Comparison of ENCODE assay signal across 2 cellular contexts in the genomic region with DNA sequence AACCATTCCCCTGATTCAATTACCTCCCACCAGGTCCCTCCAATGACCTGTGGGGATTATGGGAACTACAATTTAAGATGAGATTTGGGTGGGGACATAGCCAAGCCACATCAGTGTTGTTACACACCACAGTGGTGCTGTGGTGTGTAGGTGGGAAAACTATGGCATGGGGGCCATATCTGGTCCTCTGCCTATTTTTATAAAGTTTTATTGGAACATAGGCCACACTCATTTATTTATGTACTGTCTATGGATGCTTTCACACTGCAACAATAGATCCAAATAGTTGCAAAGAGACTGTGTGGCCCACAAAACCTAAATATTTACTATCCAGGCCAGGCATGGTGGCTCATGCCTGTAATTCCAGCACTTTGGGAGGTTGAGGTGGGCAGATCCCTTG.
TF ChIP-seq lines count a peak whose summit lies in the region.

No MANE protein-coding gene starts in this region.

TF ChIP-seq in HepG2, 621 proteins besides CTCF, POLR2A, EP300 and RAD21:
- TF ChIP-seq, protein P1, sequence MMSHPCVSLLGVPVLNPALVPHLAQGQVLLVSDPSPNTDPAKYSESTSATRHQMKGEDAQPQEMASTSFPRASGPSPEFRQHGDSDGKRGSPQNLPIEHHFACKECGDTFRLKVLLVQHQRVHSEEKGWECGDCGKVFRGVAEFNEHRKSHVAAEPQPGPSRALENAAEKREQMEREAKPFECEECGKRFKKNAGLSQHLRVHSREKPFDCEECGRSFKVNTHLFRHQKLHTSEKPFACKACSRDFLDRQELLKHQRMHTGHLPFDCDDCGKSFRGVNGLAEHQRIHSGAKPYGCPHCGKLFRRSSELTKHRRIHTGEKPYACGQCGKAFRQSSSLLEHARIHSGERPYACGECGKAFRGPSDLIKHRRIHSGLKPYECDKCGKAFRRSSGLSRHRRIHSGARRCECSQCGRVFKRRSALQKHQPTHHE (CRISPR knock-in tag; IDR thresholded peaks at IDR 0.05; ENCODE audit: borderline replicate concordance): no peak
- TF ChIP-seq, protein P2, sequence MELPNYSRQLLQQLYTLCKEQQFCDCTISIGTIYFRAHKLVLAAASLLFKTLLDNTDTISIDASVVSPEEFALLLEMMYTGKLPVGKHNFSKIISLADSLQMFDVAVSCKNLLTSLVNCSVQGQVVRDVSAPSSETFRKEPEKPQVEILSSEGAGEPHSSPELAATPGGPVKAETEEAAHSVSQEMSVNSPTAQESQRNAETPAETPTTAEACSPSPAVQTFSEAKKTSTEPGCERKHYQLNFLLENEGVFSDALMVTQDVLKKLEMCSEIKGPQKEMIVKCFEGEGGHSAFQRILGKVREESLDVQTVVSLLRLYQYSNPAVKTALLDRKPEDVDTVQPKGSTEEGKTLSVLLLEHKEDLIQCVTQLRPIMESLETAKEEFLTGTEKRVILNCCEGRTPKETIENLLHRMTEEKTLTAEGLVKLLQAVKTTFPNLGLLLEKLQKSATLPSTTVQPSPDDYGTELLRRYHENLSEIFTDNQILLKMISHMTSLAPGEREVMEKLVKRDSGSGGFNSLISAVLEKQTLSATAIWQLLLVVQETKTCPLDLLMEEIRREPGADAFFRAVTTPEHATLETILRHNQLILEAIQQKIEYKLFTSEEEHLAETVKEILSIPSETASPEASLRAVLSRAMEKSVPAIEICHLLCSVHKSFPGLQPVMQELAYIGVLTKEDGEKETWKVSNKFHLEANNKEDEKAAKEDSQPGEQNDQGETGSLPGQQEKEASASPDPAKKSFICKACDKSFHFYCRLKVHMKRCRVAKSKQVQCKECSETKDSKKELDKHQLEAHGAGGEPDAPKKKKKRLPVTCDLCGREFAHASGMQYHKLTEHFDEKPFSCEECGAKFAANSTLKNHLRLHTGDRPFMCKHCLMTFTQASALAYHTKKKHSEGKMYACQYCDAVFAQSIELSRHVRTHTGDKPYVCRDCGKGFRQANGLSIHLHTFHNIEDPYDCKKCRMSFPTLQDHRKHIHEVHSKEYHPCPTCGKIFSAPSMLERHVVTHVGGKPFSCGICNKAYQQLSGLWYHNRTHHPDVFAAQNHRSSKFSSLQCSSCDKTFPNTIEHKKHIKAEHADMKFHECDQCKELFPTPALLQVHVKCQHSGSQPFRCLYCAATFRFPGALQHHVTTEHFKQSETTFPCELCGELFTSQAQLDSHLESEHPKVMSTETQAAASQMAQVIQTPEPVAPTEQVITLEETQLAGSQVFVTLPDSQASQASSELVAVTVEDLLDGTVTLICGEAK (IDR thresholded peaks at IDR 0.05): no peak
- TF ChIP-seq, protein P2 (CRISPR knock-in tag; IDR thresholded peaks at IDR 0.05): peak; percentile 75

TF ChIP-seq in K562, 482 proteins besides CTCF, POLR2A, EP300 and RAD21:
- TF ChIP-seq, protein P3, sequence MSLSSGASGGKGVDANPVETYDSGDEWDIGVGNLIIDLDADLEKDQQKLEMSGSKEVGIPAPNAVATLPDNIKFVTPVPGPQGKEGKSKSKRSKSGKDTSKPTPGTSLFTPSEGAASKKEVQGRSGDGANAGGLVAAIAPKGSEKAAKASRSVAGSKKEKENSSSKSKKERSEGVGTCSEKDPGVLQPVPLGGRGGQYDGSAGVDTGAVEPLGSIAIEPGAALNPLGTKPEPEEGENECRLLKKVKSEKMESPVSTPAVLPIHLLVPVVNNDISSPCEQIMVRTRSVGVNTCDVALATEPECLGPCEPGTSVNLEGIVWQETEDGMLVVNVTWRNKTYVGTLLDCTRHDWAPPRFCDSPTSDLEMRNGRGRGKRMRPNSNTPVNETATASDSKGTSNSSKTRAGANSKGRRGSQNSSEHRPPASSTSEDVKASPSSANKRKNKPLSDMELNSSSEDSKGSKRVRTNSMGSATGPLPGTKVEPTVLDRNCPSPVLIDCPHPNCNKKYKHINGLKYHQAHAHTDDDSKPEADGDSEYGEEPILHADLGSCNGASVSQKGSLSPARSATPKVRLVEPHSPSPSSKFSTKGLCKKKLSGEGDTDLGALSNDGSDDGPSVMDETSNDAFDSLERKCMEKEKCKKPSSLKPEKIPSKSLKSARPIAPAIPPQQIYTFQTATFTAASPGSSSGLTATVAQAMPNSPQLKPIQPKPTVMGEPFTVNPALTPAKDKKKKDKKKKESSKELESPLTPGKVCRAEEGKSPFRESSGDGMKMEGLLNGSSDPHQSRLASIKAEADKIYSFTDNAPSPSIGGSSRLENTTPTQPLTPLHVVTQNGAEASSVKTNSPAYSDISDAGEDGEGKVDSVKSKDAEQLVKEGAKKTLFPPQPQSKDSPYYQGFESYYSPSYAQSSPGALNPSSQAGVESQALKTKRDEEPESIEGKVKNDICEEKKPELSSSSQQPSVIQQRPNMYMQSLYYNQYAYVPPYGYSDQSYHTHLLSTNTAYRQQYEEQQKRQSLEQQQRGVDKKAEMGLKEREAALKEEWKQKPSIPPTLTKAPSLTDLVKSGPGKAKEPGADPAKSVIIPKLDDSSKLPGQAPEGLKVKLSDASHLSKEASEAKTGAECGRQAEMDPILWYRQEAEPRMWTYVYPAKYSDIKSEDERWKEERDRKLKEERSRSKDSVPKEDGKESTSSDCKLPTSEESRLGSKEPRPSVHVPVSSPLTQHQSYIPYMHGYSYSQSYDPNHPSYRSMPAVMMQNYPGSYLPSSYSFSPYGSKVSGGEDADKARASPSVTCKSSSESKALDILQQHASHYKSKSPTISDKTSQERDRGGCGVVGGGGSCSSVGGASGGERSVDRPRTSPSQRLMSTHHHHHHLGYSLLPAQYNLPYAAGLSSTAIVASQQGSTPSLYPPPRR (CRISPR knock-in tag; IDR thresholded peaks at IDR 0.05; ENCODE audit: borderline replicate concordance): no peak
- TF ChIP-seq, protein P2 (IDR thresholded peaks at IDR 0.05): peak; percentile 54; the same call in 1 of the 2 replicates
- TF ChIP-seq, protein P2 (CRISPR knock-in tag; IDR thresholded peaks at IDR 0.05): 0 out of 2 replicates have a peak, but pooled peaks have one; percentile 12
- TF ChIP-seq ZNF232 (CRISPR knock-in tag; IDR thresholded peaks at IDR 0.05) (no peak), HNRNPL (IDR thresholded peaks at IDR 0.05; ENCODE audit: low read depth, low read length) (no peak)
- TF ChIP-seq, protein P4, sequence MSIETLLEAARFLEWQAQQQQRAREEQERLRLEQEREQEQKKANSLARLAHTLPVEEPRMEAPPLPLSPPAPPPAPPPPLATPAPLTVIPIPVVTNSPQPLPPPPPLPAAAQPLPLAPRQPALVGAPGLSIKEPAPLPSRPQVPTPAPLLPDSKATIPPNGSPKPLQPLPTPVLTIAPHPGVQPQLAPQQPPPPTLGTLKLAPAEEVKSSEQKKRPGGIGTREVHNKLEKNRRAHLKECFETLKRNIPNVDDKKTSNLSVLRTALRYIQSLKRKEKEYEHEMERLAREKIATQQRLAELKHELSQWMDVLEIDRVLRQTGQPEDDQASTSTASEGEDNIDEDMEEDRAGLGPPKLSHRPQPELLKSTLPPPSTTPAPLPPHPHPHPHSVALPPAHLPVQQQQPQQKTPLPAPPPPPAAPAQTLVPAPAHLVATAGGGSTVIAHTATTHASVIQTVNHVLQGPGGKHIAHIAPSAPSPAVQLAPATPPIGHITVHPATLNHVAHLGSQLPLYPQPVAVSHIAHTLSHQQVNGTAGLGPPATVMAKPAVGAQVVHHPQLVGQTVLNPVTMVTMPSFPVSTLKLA (conservative IDR thresholded peaks at IDR 0.05): no peak
- TF ChIP-seq, protein P5, sequence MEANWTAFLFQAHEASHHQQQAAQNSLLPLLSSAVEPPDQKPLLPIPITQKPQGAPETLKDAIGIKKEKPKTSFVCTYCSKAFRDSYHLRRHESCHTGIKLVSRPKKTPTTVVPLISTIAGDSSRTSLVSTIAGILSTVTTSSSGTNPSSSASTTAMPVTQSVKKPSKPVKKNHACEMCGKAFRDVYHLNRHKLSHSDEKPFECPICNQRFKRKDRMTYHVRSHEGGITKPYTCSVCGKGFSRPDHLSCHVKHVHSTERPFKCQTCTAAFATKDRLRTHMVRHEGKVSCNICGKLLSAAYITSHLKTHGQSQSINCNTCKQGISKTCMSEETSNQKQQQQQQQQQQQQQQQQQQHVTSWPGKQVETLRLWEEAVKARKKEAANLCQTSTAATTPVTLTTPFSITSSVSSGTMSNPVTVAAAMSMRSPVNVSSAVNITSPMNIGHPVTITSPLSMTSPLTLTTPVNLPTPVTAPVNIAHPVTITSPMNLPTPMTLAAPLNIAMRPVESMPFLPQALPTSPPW (CRISPR knock-in tag; IDR thresholded peaks at IDR 0.05): no peak
- TF ChIP-seq, protein P6, sequence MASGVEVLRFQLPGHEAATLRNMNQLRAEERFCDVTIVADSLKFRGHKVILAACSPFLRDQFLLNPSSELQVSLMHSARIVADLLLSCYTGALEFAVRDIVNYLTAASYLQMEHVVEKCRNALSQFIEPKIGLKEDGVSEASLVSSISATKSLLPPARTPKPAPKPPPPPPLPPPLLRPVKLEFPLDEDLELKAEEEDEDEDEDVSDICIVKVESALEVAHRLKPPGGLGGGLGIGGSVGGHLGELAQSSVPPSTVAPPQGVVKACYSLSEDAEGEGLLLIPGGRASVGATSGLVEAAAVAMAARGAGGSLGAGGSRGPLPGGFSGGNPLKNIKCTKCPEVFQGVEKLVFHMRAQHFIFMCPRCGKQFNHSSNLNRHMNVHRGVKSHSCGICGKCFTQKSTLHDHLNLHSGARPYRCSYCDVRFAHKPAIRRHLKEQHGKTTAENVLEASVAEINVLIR (CRISPR knock-in tag; IDR thresholded peaks at IDR 0.05): no peak
